Comparison of ENCODE assay signal across 24 cellular contexts in genomic region chr1:248710305-248710900, GRCh38. TPM values are rescaled to one million over a fixed set of nuclear protein-coding genes. Genes with fewer than 3 reads are reported as not detected.
"Had no signal": no experiment of that assay in that cellular context is flagged by ENCODE, and none has a peak within 500 bp of the region (broad histone marks: within the 10 kb centered on the region; RNA-seq: fewer than 3 reads in every experiment).

No MANE protein-coding gene starts in this region.

- H3K27me3 ChIP-seq: colonic mucosa, hepatocyte, transverse colon had no signal

- ATAC-seq: activated CD8-positive, alpha-beta T cell treated with anti-CD3 and anti-CD28 coated beads, Interleukin-2, amount 10 ng/mL, durations not matched to agents 7 days and 5 days; activated T-cell treated with anti-CD3 and anti-CD28 coated beads, Interleukin-2, amount 50 U/mL, for 72 hours; left lobe of liver; naive thymus-derived CD8-positive, alpha-beta T cell; T-helper 17 cell had no signal

- H3K36me3 ChIP-seq: colonic mucosa, esophagus muscularis mucosa, transverse colon had no signal

- H3K9me3 ChIP-seq: colonic mucosa, esophagus muscularis mucosa had no signal

- H3K27ac ChIP-seq: colonic mucosa, esophagus muscularis mucosa, hepatocyte, transverse colon had no signal

- H3K4me1 ChIP-seq: colonic mucosa, esophagus muscularis mucosa, transverse colon had no signal

- DNase-seq: activated B cell treated with CpG ODN at 0.5 μM for 24 hours; activated CD4-positive, alpha-beta T cell treated with anti-CD3 and anti-CD28 coated beads for 48 hours; activated CD8-positive, alpha-beta memory T cell treated with anti-CD3 and anti-CD28 coated beads, Interleukin-2, amount 50 U/mL, for 4 hours; activated CD8-positive, alpha-beta T cell treated with anti-CD3 and anti-CD28 coated beads, Interleukin-2, amount 10 ng/mL, durations not matched to agents 7 days and 5 days; activated gamma-delta T cell treated with Interleukin-2 at 50 U/mL for 16 hours; activated T-cell treated with anti-CD3 and anti-CD28 coated beads, Interleukin-2, amount 50 U/mL, for 72 hours; amniotic stem cell; central memory CD4-positive, alpha-beta T cell; colonic mucosa; islet precursor cell; mesenchymal stem cell; naive thymus-derived CD8-positive, alpha-beta T cell; retina; stimulated activated CD4-positive, alpha-beta T cell treated with anti-CD3 and anti-CD28 coated beads, Interleukin-15, amount 100 ng/mL, for 24 hours; stimulated activated CD4-positive, alpha-beta T cell treated with anti-CD3 and anti-CD28 coated beads, Interleukin-4, amount 100 ng/mL, for 24 hours; stimulated activated naive CD4-positive, alpha-beta T cell treated with Interleukin-2 at 50 U/mL for 16 hours; T-helper 17 cell; transverse colon had no signal

- H3K4me3 ChIP-seq: colonic mucosa, esophagus muscularis mucosa, hepatocyte, transverse colon had no signal

RNA-seq across cellular contexts. Expression of gene OR14I1, which starts 7.8 kb away (rescaled TPM):
- total RNA-seq: activated B cell treated with CpG ODN at 0.5 μM for 24 hours; activated CD8-positive, alpha-beta T cell treated with anti-CD3 and anti-CD28 coated beads, Interleukin-2, amount 10 ng/mL, durations not matched to agents 7 days and 5 days; activated T-cell treated with anti-CD3 and anti-CD28 coated beads, Interleukin-2, amount 50 U/mL, for 72 hours; colonic mucosa; esophagus muscularis mucosa; glomerular endothelial cell; hepatocyte; left lobe of liver; mucosa of gallbladder; naive thymus-derived CD8-positive, alpha-beta T cell; skeletal muscle tissue; T-helper 17 cell; transverse colon had no signal
- polyA plus RNA-seq: hepatocyte; naive thymus-derived CD8-positive, alpha-beta T cell had no signal

RNA-seq across cellular contexts. Expression of gene LYPD8, which starts 45.2 kb away (rescaled TPM):
- total RNA-seq: activated B cell treated with CpG ODN at 0.5 μM for 24 hours; activated CD8-positive, alpha-beta T cell treated with anti-CD3 and anti-CD28 coated beads, Interleukin-2, amount 10 ng/mL, durations not matched to agents 7 days and 5 days; activated T-cell treated with anti-CD3 and anti-CD28 coated beads, Interleukin-2, amount 50 U/mL, for 72 hours; glomerular endothelial cell; hepatocyte; left lobe of liver; mucosa of gallbladder; naive thymus-derived CD8-positive, alpha-beta T cell; skeletal muscle tissue; T-helper 17 cell had no signal
- polyA plus RNA-seq: hepatocyte; naive thymus-derived CD8-positive, alpha-beta T cell had no signal

RNA-seq across cellular contexts. Expression of gene OR2T27, which starts 55.1 kb away (rescaled TPM):
- total RNA-seq: activated B cell treated with CpG ODN at 0.5 μM for 24 hours; activated CD8-positive, alpha-beta T cell treated with anti-CD3 and anti-CD28 coated beads, Interleukin-2, amount 10 ng/mL, durations not matched to agents 7 days and 5 days; activated T-cell treated with anti-CD3 and anti-CD28 coated beads, Interleukin-2, amount 50 U/mL, for 72 hours; colonic mucosa; esophagus muscularis mucosa; glomerular endothelial cell; hepatocyte; left lobe of liver; mucosa of gallbladder; naive thymus-derived CD8-positive, alpha-beta T cell; skeletal muscle tissue; T-helper 17 cell; transverse colon had no signal
- polyA plus RNA-seq: hepatocyte; naive thymus-derived CD8-positive, alpha-beta T cell had no signal
